ENCODE assay signal across 7 cellular contexts in genomic region chr3:120597445-120598049, GRCh38. TPM values are rescaled to one million over a fixed set of nuclear protein-coding genes. Genes with fewer than 3 reads are reported as not detected.
DNase-seq lines count a peak whose midpoint lies in the region; ATAC-seq and TF ChIP-seq lines count a peak whose summit lies in the region.

No MANE protein-coding gene starts in this region.

- no peaks in the 10 kb centered on the region for H3K27me3 Mint-ChIP-seq in activated T-helper 17 cell treated with anti-CD3 and anti-CD28 coated beads, Interleukin-2, amount 50 U/mL, for 72 hours
- H3K27me3 Mint-ChIP-seq in nephron (ENCODE audit: low read depth) = no peaks in the 10 kb centered on the region

- H3K27ac Mint-ChIP-seq in activated T-helper 17 cell treated with anti-CD3 and anti-CD28 coated beads, Interleukin-2, amount 50 U/mL, for 72 hours = no peak overlapping the region
- H3K27ac Mint-ChIP-seq in nephron = peak overlapping the region; percentile 76 to 98 (median 95)

- peaks cover 10% of the 10 kb centered on the region for H3K4me1 Mint-ChIP-seq in activated T-helper 17 cell treated with anti-CD3 and anti-CD28 coated beads, Interleukin-2, amount 50 U/mL, for 72 hours
- H3K4me1 Mint-ChIP-seq in nephron = peaks cover 8% of the 10 kb centered on the region

- no peak overlapping the region for H3K4me3 Mint-ChIP-seq in activated T-helper 17 cell treated with anti-CD3 and anti-CD28 coated beads, Interleukin-2, amount 50 U/mL, for 72 hours
- H3K4me3 Mint-ChIP-seq in nephron = no peak overlapping the region

- no peak for DNase-seq in nucleus accumbens (lab: John Stamatoyannopoulos, UW)
- no peak for DNase-seq in putamen (ENCODE audit: low spot score)
- DNase-seq in left lobe of liver (ENCODE audit: low spot score) = no peak

- ATAC-seq in GM18909 (IDR thresholded peaks at IDR 0.05; ENCODE audit: poor library complexity, unreplicated experiment) (peak; percentile 63), HG02870 (IDR thresholded peaks at IDR 0.05; ENCODE audit: unreplicated experiment) (peak; percentile 35), left lobe of liver (no peak)
- peak; percentile 48 for ATAC-seq in activated T-helper 17 cell treated with anti-CD3 and anti-CD28 coated beads, Interleukin-2, amount 50 U/mL, for 72 hours (replicated peaks)

- no peaks in the 10 kb centered on the region for H3K36me3 Mint-ChIP-seq in activated T-helper 17 cell treated with anti-CD3 and anti-CD28 coated beads, Interleukin-2, amount 50 U/mL, for 72 hours (ENCODE audit: low read depth)
- peaks cover 19% of the 10 kb centered on the region for H3K36me3 Mint-ChIP-seq in nephron (ENCODE audit: low read depth)

- no peak for TF ChIP-seq CTCF in nephron (IDR thresholded peaks at IDR 0.05; ENCODE audit: unreplicated experiment in 3 of 3)

- H3K9me3 Mint-ChIP-seq in activated T-helper 17 cell treated with anti-CD3 and anti-CD28 coated beads, Interleukin-2, amount 50 U/mL, for 72 hours = no peaks in the 10 kb centered on the region
- no peaks in the 10 kb centered on the region for H3K9me3 Mint-ChIP-seq in nephron

RNA-seq across cellular contexts. Expression of gene NDUFB4, which starts 1.4 kb away (rescaled TPM):
- 100 to 1,000 TPM; 149 to 229 TPM for total RNA-seq in activated T-helper 17 cell treated with anti-CD3 and anti-CD28 coated beads, Interleukin-2, amount 50 U/mL, for 72 hours
- total RNA-seq in left lobe of liver = 65.2 TPM
